In genomic region chr5:55306641-55307382, GRCh38 we compare ENCODE assay signal across 9 cellular contexts. TPM values are rescaled to one million over a fixed set of nuclear protein-coding genes. Genes with fewer than 3 reads are reported as not detected.
DNase-seq lines count a peak whose midpoint lies in the region; ATAC-seq and TF ChIP-seq lines count a peak whose summit lies in the region.
"Had no signal": no experiment of that assay in that cellular context is flagged by ENCODE, and none has a peak within 500 bp of the region (broad histone marks: within the 10 kb centered on the region; RNA-seq: fewer than 3 reads in every experiment).

No MANE protein-coding gene starts in this region.

- peak overlapping the region; percentile 96 for H3K27ac ChIP-seq in CD8-positive, alpha-beta memory T cell (ENCODE audit: low read depth, low read length)
- H3K27ac ChIP-seq in HCT116 (ENCODE audit: low read depth, low read length) (peak overlapping the region; percentile 93), SU-DHL-6 (ENCODE audit: low read depth, low read length) (0 out of 2 replicates have a peak overlapping the region, but pooled peaks have one; percentile 67), upper lobe of right lung (peak overlapping the region; percentile 95)

- TF ChIP-seq RAD21 in HCT116 (IDR thresholded peaks at IDR 0.05; ENCODE audit: low read depth) = no peak

- H3K9ac ChIP-seq in HCT116 (ENCODE audit: low read length) (peak overlapping the region; percentile 96), SU-DHL-6 (ENCODE audit: low read length) (peak overlapping the region; percentile 95), iPS-15b (ENCODE audit: low read depth, low read length) (peak overlapping the region; percentile 90)

- no peak for TF ChIP-seq POLR2A in HCT116 (IDR thresholded peaks at IDR 0.05; ENCODE audit: borderline replicate concordance, extremely low read depth, insufficient read depth, insufficient read length)

- no peaks in the 10 kb centered on the region for H3F3A ChIP-seq in SU-DHL-6 (ENCODE audit: insufficient read depth)

- POLR2A ChIA-PET in CD8-positive, alpha-beta memory T cell (lab: Charles Lee) = interaction anchor here (0.6 to 1.8 kb wide), 7 partner anchors 10 to 790 kb away, joined by 3 to 5 read pairs (median 5); partner anchors contain the start of gene SNX18
- POLR2A ChIA-PET in HCT116 (lab: Charles Lee) = interaction anchor here (0.8 to 2.1 kb wide), 7 partner anchors 9 to 81 kb away, joined by 3 to 6 read pairs (median 5); no protein-coding TSS in a partner anchor

- RAD21 ChIA-PET in HCT116 (lab: Charles Lee; ENCODE audit: low non-redundant PET in 1 of 2, low total read pairs in 2 of 2, uncharacterized antibody in 2 of 2, unreplicated experiment in 2 of 2) = no interaction called here

- no peaks in the 10 kb centered on the region for H3K9me3 Mint-ChIP-seq in CD8-positive, alpha-beta memory T cell
- H3K9me3 Mint-ChIP-seq: memory B cell had no signal

- no peak overlapping the region for H3K4me3 Mint-ChIP-seq in CD8-positive, alpha-beta memory T cell
- H3K4me3 Mint-ChIP-seq: memory B cell had no signal

- H3K9me2 ChIP-seq in HCT116 (ENCODE audit: insufficient read depth) (no peaks in the 10 kb centered on the region), SU-DHL-6 (replicated peaks; ENCODE audit: insufficient read depth, low read length) (no peaks in the 10 kb centered on the region)

- H4K20me1 ChIP-seq in HCT116 (ENCODE audit: insufficient read depth) (peaks cover 15% of the 10 kb centered on the region; the same call in 1 of the 2 replicates), SU-DHL-6 (ENCODE audit: low read depth, low read length) (peaks cover 1% of the 10 kb centered on the region; the same call in 1 of the 2 replicates)

- H3K4me1 ChIP-seq in CD8-positive, alpha-beta memory T cell (ENCODE audit: insufficient read depth, low read length) = peaks cover 52% of the 10 kb centered on the region
- peaks cover 18 to 19% of the 10 kb centered on the region in 2 experiments for H3K4me1 ChIP-seq in HCT116 (ENCODE audit: control insufficient read depth in 1 of 2, insufficient read depth in 2 of 2, low read length in 2 of 2)
- H3K4me1 ChIP-seq in iPS-15b (ENCODE audit: control insufficient read depth, insufficient read depth, low read length) = peaks cover 6% of the 10 kb centered on the region
- H3K4me1 ChIP-seq in upper lobe of right lung = peaks cover 53% of the 10 kb centered on the region

- H3K4me3 ChIP-seq in CD8-positive, alpha-beta memory T cell (ENCODE audit: low read length) = peak overlapping the region; percentile 78
- H3K4me3 ChIP-seq in HCT116 (replicated peaks in 1 of 2; ENCODE audit: low read depth in 1 of 2, low read length in 2 of 2) (peak overlapping the region; percentile 89 to 96), SU-DHL-6 (ENCODE audit: insufficient read depth, low read length, poor library complexity, severe bottlenecking) (peak overlapping the region; percentile 99), iPS-15b (ENCODE audit: low read depth, low read length) (peak overlapping the region; percentile 93), upper lobe of right lung (peak overlapping the region; percentile 89)

- H2AFZ ChIP-seq in HCT116 (ENCODE audit: low read depth, low read length, poor library complexity, severe bottlenecking) (peak overlapping the region; percentile 66), SU-DHL-6 (ENCODE audit: low read depth, low read length, severe bottlenecking) (peak overlapping the region; percentile 86)

- H3K27me3 ChIP-seq in CD8-positive, alpha-beta memory T cell (ENCODE audit: insufficient read depth, low read length, poor library complexity, severe bottlenecking) = no peaks in the 10 kb centered on the region
- H3K27me3 ChIP-seq in HCT116 (ENCODE audit: insufficient read depth, low read length) = no peaks in the 10 kb centered on the region
- no peaks in the 10 kb centered on the region for H3K27me3 ChIP-seq in SU-DHL-6 (ENCODE audit: low read length)
- no peaks in the 10 kb centered on the region for H3K27me3 ChIP-seq in iPS-15b (ENCODE audit: control insufficient read depth, insufficient read depth, low read length)
- no peaks in the 10 kb centered on the region for H3K27me3 ChIP-seq in upper lobe of right lung

- ATAC-seq in HCT116 = peak; percentile 6
- ATAC-seq in upper lobe of right lung = no peak
- no peak for ATAC-seq in HG03571 (IDR thresholded peaks at IDR 0.05; ENCODE audit: unreplicated experiment)

- peaks cover 21 to 35% (median 29%) of the 10 kb centered on the region in 3 donors for H3K4me1 Mint-ChIP-seq in CD8-positive, alpha-beta memory T cell

- no peaks in the 10 kb centered on the region for H3K36me3 ChIP-seq in CD8-positive, alpha-beta memory T cell (ENCODE audit: insufficient read depth, low read length)
- H3K36me3 ChIP-seq in HCT116 (ENCODE audit: control insufficient read depth in 1 of 2, insufficient read depth in 2 of 2, low read length in 2 of 2) (peaks cover 0 to 17% of the 10 kb centered on the region in 2 experiments; a peak in 2 of 4 replicates), SU-DHL-6 (ENCODE audit: low read length) (peaks cover 11% of the 10 kb centered on the region; the same call in 1 of the 2 replicates), iPS-15b (ENCODE audit: control insufficient read depth, insufficient read depth, low read length) (no peaks in the 10 kb centered on the region), upper lobe of right lung (no peaks in the 10 kb centered on the region)

- H3K27me3 Mint-ChIP-seq in CD8-positive, alpha-beta memory T cell = no peaks in the 10 kb centered on the region
- H3K27me3 Mint-ChIP-seq: memory B cell had no signal

- H3K27ac Mint-ChIP-seq in CD8-positive, alpha-beta memory T cell = no peak overlapping the region
- H3K27ac Mint-ChIP-seq: memory B cell had no signal

- no peaks in the 10 kb centered on the region for H3K9me3 ChIP-seq in CD8-positive, alpha-beta memory T cell (ENCODE audit: low read length)
- H3K9me3 ChIP-seq in HCT116 (ENCODE audit: control insufficient read depth in 1 of 2, insufficient read depth in 1 of 2, low read depth in 1 of 2, low read length in 2 of 2) = peaks cover 0 to 4% of the 10 kb centered on the region in 2 experiments; a peak in 1 of 4 replicates
- no peaks in the 10 kb centered on the region for H3K9me3 ChIP-seq in SU-DHL-6 (ENCODE audit: insufficient read depth, low read length)
- H3K9me3 ChIP-seq in iPS-15b (ENCODE audit: control insufficient read depth, insufficient read depth, low read length) = no peaks in the 10 kb centered on the region
- H3K9me3 ChIP-seq in upper lobe of right lung = no peaks in the 10 kb centered on the region

- peaks cover 4 to 12% (median 9%) of the 10 kb centered on the region in 3 donors for H3K36me3 Mint-ChIP-seq in CD8-positive, alpha-beta memory T cell

- H3K4me2 ChIP-seq in HCT116 (ENCODE audit: low read length) (peak overlapping the region; percentile 87), SU-DHL-6 (ENCODE audit: low read depth, low read length, poor library complexity, severe bottlenecking) (peak overlapping the region; percentile 67)

- TSS peak; percentile 52 for BruUV-seq in HCT116 (replicated peaks; lab: Mats Ljungman, UMichigan)

- intact Hi-C loops in HCT116 (cut with micrococcal nuclease) = loop anchor here (2.0 to 10.0 kb wide), 3 partner anchors 80 to 1048 kb away; partner anchors contain the start of genes CDC20B and MCIDAS
- intact Hi-C loops in upper lobe of right lung (cut with DNase I) = no loop called here

- H3K79me2 ChIP-seq in HCT116 (ENCODE audit: insufficient read depth, low read length) (peaks cover 98% of the 10 kb centered on the region), SU-DHL-6 (ENCODE audit: insufficient read depth, low read length) (peaks cover 92% of the 10 kb centered on the region)

- TF ChIP-seq CTCF in HCT116 (IDR thresholded peaks at IDR 0.05 in 2 of 3, conservative IDR thresholded peaks at IDR 0.05 in 1 of 3; ENCODE audit: borderline replicate concordance in 1 of 3, insufficient read depth in 1 of 3, low read depth in 2 of 3, low read length in 2 of 3) (no peak), SU-DHL-6 (IDR thresholded peaks at IDR 0.05; ENCODE audit: insufficient read depth, low read length, poor library complexity, severe bottlenecking) (no peak), upper lobe of right lung (IDR thresholded peaks at IDR 0.05) (no peak)

- no peak for DNase-seq in CD8-positive, alpha-beta memory T cell
- DNase-seq in HCT116 (ENCODE audit: low read depth, low spot score) (no peak), upper lobe of right lung (no peak), COLO829 (ENCODE audit: low spot score) (no peak)
- no peak for DNase-seq in stimulated activated CD4-positive, alpha-beta T cell treated with anti-CD3 and anti-CD28 coated beads, Interleukin-2, amount 100 ng/mL, for 24 hours

- CTCF ChIA-PET in CD8-positive, alpha-beta memory T cell (lab: Charles Lee) = interaction anchor here (0.8 to 1.1 kb wide), 2 partner anchors 135 to 790 kb away, joined by 4 to 6 read pairs; no protein-coding TSS in a partner anchor
- CTCF ChIA-PET in HCT116 (lab: Charles Lee) = interaction anchor here (0.7 kb wide), 2 partner anchors 13 to 88 kb away, joined by 3 read pairs; no protein-coding TSS in a partner anchor

TF ChIP-seq in HCT116, 20 proteins besides CTCF, POLR2A, EP300 and RAD21:
- TF ChIP-seq SIN3A (IDR thresholded peaks at IDR 0.05; ENCODE audit: low read depth) = no peak
- TF ChIP-seq CBX3 (IDR thresholded peaks at IDR 0.05; ENCODE audit: low read depth) = peak; percentile 6; the same call in 1 of the 2 replicates
TF ChIP-seq in HCT116: peak in this region for 1.

RNA-seq across cellular contexts. Expression of gene DHX29, which starts 0.7 kb away (rescaled TPM):
- 10 to 100 TPM; 21.6 to 21.7 TPM for total RNA-seq in CD8-positive, alpha-beta memory T cell
- 25.5 TPM for polyA plus RNA-seq in CD8-positive, alpha-beta memory T cell
- total RNA-seq in HCT116 (2021; ENCODE audit: unreplicated experiment) (24.3 TPM), upper lobe of right lung (20.7 TPM)
- polyA plus RNA-seq in HCT116 (2012) = 5.7 and 8.2 TPM in 2 replicates

RNA-seq across cellular contexts. Expression of gene MTREX, which starts 1.0 kb away (rescaled TPM):
- total RNA-seq in CD8-positive, alpha-beta memory T cell = 100 to 1,000 TPM in 1 of 2 experiments, 10 to 100 TPM in 1; 98.9 to 109 TPM
- polyA plus RNA-seq in CD8-positive, alpha-beta memory T cell = 32.4 TPM
- total RNA-seq in HCT116 (2021; ENCODE audit: unreplicated experiment) (101 TPM), upper lobe of right lung (67.6 TPM)
- polyA plus RNA-seq in HCT116 (2012) = 36.3 and 43.2 TPM in 2 replicates
